Comparison of ENCODE assay signal across 21 cellular contexts in the genomic region with DNA sequence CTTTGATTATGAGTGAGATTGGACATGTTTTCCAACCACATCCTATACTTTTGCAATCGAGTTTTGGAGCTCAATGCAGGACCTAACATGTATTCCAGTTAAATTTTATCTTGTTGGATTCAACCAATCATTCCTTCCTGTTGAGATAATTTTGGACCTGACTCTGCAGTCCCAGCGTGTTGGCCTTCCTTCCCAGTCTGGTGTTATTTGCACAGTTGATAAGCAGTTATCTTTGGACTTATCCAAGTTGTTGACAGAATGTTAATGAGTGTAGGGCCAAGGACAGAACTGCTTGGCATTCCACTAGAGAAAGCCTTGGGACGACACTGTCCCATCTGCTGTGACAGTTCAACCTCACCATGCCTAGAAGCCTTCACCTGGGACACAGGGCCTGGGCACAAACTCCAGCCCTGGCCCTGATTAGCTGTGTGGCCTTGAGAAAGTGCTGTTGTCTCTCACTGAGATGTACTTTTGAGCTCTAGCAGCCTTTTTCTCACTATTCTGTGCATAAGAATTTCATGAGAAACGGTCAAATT.
DNase-seq lines count a peak whose midpoint lies in the region; ATAC-seq, FAIRE-seq and TF ChIP-seq lines count a peak whose summit lies in the region.
"Had no signal": no experiment of that assay in that cellular context is flagged by ENCODE, and none has a peak within 500 bp of the region (broad histone marks: within the 10 kb centered on the region; RNA-seq: fewer than 3 reads in every experiment).

No MANE protein-coding gene starts in this region.

- H3K36me3 ChIP-seq in Caco-2 (ENCODE audit: control insufficient read depth, insufficient read depth, low read length) (no peaks in the 10 kb centered on the region), kidney (ENCODE audit: control insufficient read depth in 1 of 2, insufficient read depth in 2 of 2, low read length in 2 of 2) (no peaks in the 10 kb centered on the region), psoas muscle (ENCODE audit: insufficient read depth in 1 of 2, low read depth in 1 of 2) (no peaks in the 10 kb centered on the region), ovary (no peaks in the 10 kb centered on the region)

- POLR2A ChIA-PET in Caco-2 (lab: Charles Lee): interaction anchor here (0.6 kb wide), 1 partner anchor 15 kb away, joined by 3 read pairs; no protein-coding TSS in a partner anchor
- POLR2A ChIA-PET in activated CD4-positive, alpha-beta T cell treated with anti-CD3 and anti-CD28 coated beads for 36 hours (lab: Charles Lee): interaction anchor here (0.6 kb wide), 1 partner anchor 28 kb away, joined by 3 read pairs; no protein-coding TSS in a partner anchor

- H3K4me1 ChIP-seq in Caco-2 (peaks cover 59% of the 10 kb centered on the region), kidney (ENCODE audit: control insufficient read depth in 1 of 2, insufficient read depth in 1 of 2, low read depth in 1 of 2, low read length in 2 of 2) (peaks cover 13 to 18% of the 10 kb centered on the region in 2 donors), psoas muscle (peaks cover 50% of the 10 kb centered on the region), ovary (ENCODE audit: insufficient read depth) (peaks cover 11% of the 10 kb centered on the region)

- no peak for TF ChIP-seq EP300 in ovary (IDR thresholded peaks at IDR 0.05)

- no TSS peak for BruUV-seq in Caco-2 (replicated peaks; lab: Mats Ljungman, UMichigan)

- no peak for TF ChIP-seq POLR2A in ovary (IDR thresholded peaks at IDR 0.05)

- H3K4me3 Mint-ChIP-seq in Caco-2 (ENCODE audit: unreplicated experiment): no peak overlapping the region
- H3K4me3 Mint-ChIP-seq in activated CD4-positive, alpha-beta T cell treated with anti-CD3 and anti-CD28 coated beads for 36 hours: no peak overlapping the region
- H3K4me3 Mint-ChIP-seq: CD4-positive, alpha-beta T cell; stimulated activated effector memory CD8-positive, alpha-beta T cell treated with anti-CD3 and anti-CD28 coated beads, Interleukin-12 subunit alpha, Interleukin-12 subunit beta, amount 100 ng/mL, for 72 hours had no signal

- TF ChIP-seq CTCF in Caco-2 (IDR thresholded peaks at IDR 0.05; ENCODE audit: insufficient read depth in 1 of 2, low read depth in 1 of 2, low read length in 1 of 2, severe bottlenecking in 1 of 2, unreplicated experiment in 1 of 2) (no peak), coronary artery (IDR thresholded peaks at IDR 0.05) (no peak), kidney (IDR thresholded peaks at IDR 0.05; ENCODE audit: borderline replicate concordance, extremely low read depth, insufficient read depth) (no peak), psoas muscle (IDR thresholded peaks at IDR 0.05) (no peak), ovary (IDR thresholded peaks at IDR 0.05) (no peak)

- ATAC-seq in psoas muscle (no peak), HG02840 (IDR thresholded peaks at IDR 0.05; ENCODE audit: low FRiP score, unreplicated experiment) (no peak)
- ATAC-seq in activated CD4-positive, alpha-beta T cell treated with anti-CD3 and anti-CD28 coated beads for 36 hours: no peak
- ATAC-seq: activated naive CD4-positive, alpha-beta T cell treated with anti-CD3 and anti-CD28 coated beads, Interleukin-2, amount 50 U/mL, for 72 hours; stimulated activated effector memory CD8-positive, alpha-beta T cell treated with anti-CD3 and anti-CD28 coated beads, Interleukin-12 subunit alpha, Interleukin-12 subunit beta, amount 100 ng/mL, for 72 hours had no signal

- H3K36me3 Mint-ChIP-seq in Caco-2 (ENCODE audit: insufficient read depth, unreplicated experiment): no peaks in the 10 kb centered on the region
- no peaks in the 10 kb centered on the region for H3K36me3 Mint-ChIP-seq in activated CD4-positive, alpha-beta T cell treated with anti-CD3 and anti-CD28 coated beads for 36 hours (ENCODE audit: low read depth)
- H3K36me3 Mint-ChIP-seq: activated naive CD4-positive, alpha-beta T cell treated with anti-CD3 and anti-CD28 coated beads, Interleukin-2, amount 50 U/mL, for 72 hours; stimulated activated effector memory CD8-positive, alpha-beta T cell treated with anti-CD3 and anti-CD28 coated beads, Interleukin-12 subunit alpha, Interleukin-12 subunit beta, amount 100 ng/mL, for 72 hours had no signal

- CTCF ChIA-PET in Caco-2 (lab: Charles Lee): no interaction called here
- CTCF ChIA-PET in activated CD4-positive, alpha-beta T cell treated with anti-CD3 and anti-CD28 coated beads for 36 hours (lab: Charles Lee): interaction anchor here (0.6 kb wide), 3 partner anchors 16 to 146 kb away, joined by 3 to 4 read pairs (median 3); no protein-coding TSS in a partner anchor

- no peaks in the 10 kb centered on the region for H3K27me3 Mint-ChIP-seq in Caco-2 (ENCODE audit: insufficient read depth, unreplicated experiment)
- H3K27me3 Mint-ChIP-seq in activated CD4-positive, alpha-beta T cell treated with anti-CD3 and anti-CD28 coated beads for 36 hours: no peaks in the 10 kb centered on the region

- peaks cover 28% of the 10 kb centered on the region for H3K4me1 Mint-ChIP-seq in Caco-2 (ENCODE audit: low read depth, unreplicated experiment)
- peaks cover 1% of the 10 kb centered on the region for H3K4me1 Mint-ChIP-seq in activated CD4-positive, alpha-beta T cell treated with anti-CD3 and anti-CD28 coated beads for 36 hours

- 33 to 40% (median 39%) methylated on average over 4 of the region's 4 CpGs for WGBS in psoas muscle, 3 donors
- WGBS in ovary, 3 donors: 35 to 52% (median 47%) methylated on average over 4 of the region's 4 CpGs

- H3K9me3 ChIP-seq in Caco-2: no peaks in the 10 kb centered on the region
- H3K9me3 ChIP-seq in kidney (ENCODE audit: control insufficient read depth in 1 of 2, low read length in 2 of 2): no peaks in the 10 kb centered on the region
- H3K9me3 ChIP-seq in psoas muscle: no peaks in the 10 kb centered on the region
- no peaks in the 10 kb centered on the region for H3K9me3 ChIP-seq in ovary
- H3K9me3 ChIP-seq: SK-N-SH had no signal

- FAIRE-seq in kidney (lab: Jason Lieb, UNC): no peak
- FAIRE-seq: frontal cortex had no signal

- peak; percentile 74 to 83 for DNase-seq in Caco-2
- DNase-seq in coronary artery (ENCODE audit: low spot score): no peak
- no peak for DNase-seq in kidney
- no peak for DNase-seq in psoas muscle
- DNase-seq in stimulated activated CD4-positive, alpha-beta T cell treated with anti-CD3 and anti-CD28 coated beads, Interleukin-2, amount 100 ng/mL, for 48 hours: no peak
- DNase-seq in activated CD4-positive, alpha-beta T cell treated with anti-CD3 and anti-CD28 coated beads for 36 hours: no peak
- DNase-seq in ovary: no peak
- DNase-seq: activated CD4-positive, alpha-beta T cell treated with anti-CD3 and anti-CD28 coated beads, Interleukin-2, amount 50 U/mL, for 1 hour; activated T-cell treated with anti-CD3 and anti-CD28 coated beads, Interleukin-2, amount 50 U/mL, for 1 hour; caudate nucleus; CD4-positive, alpha-beta T cell; DMS79 treated with DMSO at 0.1 percent for 48 hours; IMR-90; midbrain; NCI-H2029 treated with DMSO at 0.1 percent for 48 hours; NCI-H524 treated with DMSO at 0.1 percent for 48 hours; SK-N-SH had no signal

- peak overlapping the region; percentile 29 to 69 for H3K27ac ChIP-seq in coronary artery
- H3K27ac ChIP-seq in kidney (ENCODE audit: low read depth in 2 of 2, low read length in 2 of 2): peak overlapping the region; percentile 68 to 93
- H3K27ac ChIP-seq in psoas muscle: peak overlapping the region; percentile 80
- H3K27ac ChIP-seq in ovary: no peak overlapping the region

- intact Hi-C loops in Caco-2 (cut with micrococcal nuclease; ENCODE audit: unreplicated experiment): loop anchor here (5.0 kb wide), 1 partner anchor 143 kb away; the partner anchor contains the start of gene SPSB1
- intact Hi-C loops in kidney (cut with DNase I): no loop called here
- intact Hi-C loops in psoas muscle (cut with DNase I): no loop called here
- intact Hi-C loops in activated CD4-positive, alpha-beta T cell treated with anti-CD3 and anti-CD28 coated beads for 36 hours (cut with DNase I, micrococcal nuclease): no loop called here
- intact Hi-C loops in ovary (cut with DNase I): loop anchor here in 2 of 4 donors (10.0 kb wide), 1 partner anchor 60 kb away; no protein-coding TSS in a partner anchor

- H3K27me3 ChIP-seq in Caco-2 (replicated peaks; ENCODE audit: control insufficient read depth, insufficient read depth, low read length): no peaks in the 10 kb centered on the region
- no peaks in the 10 kb centered on the region for H3K27me3 ChIP-seq in psoas muscle (ENCODE audit: insufficient read depth in 3 of 3, low read length in 2 of 3)
- no peaks in the 10 kb centered on the region for H3K27me3 ChIP-seq in ovary

- no peak overlapping the region for H3K4me3 ChIP-seq in Caco-2 (ENCODE audit: low read depth, low read length)
- H3K4me3 ChIP-seq in coronary artery: no peak overlapping the region
- peak overlapping the region in 1 of 2 donors; percentile 19 for H3K4me3 ChIP-seq in kidney (ENCODE audit: low read length in 2 of 2)
- H3K4me3 ChIP-seq in psoas muscle: no peak overlapping the region
- no peak overlapping the region for H3K4me3 ChIP-seq in ovary

- no peaks in the 10 kb centered on the region for H3K9me3 Mint-ChIP-seq in Caco-2 (ENCODE audit: unreplicated experiment)
- H3K9me3 Mint-ChIP-seq in activated CD4-positive, alpha-beta T cell treated with anti-CD3 and anti-CD28 coated beads for 36 hours (ENCODE audit: low read depth): no peaks in the 10 kb centered on the region
- H3K9me3 Mint-ChIP-seq: activated naive CD4-positive, alpha-beta T cell treated with anti-CD3 and anti-CD28 coated beads, Interleukin-2, amount 50 U/mL, for 72 hours; CD4-positive, alpha-beta T cell; stimulated activated effector memory CD8-positive, alpha-beta T cell treated with anti-CD3 and anti-CD28 coated beads, Interleukin-12 subunit alpha, Interleukin-12 subunit beta, amount 100 ng/mL, for 72 hours had no signal

- peak overlapping the region; percentile 48 for H3K27ac Mint-ChIP-seq in Caco-2 (ENCODE audit: unreplicated experiment)
- no peak overlapping the region for H3K27ac Mint-ChIP-seq in activated CD4-positive, alpha-beta T cell treated with anti-CD3 and anti-CD28 coated beads for 36 hours
- H3K27ac Mint-ChIP-seq: activated naive CD4-positive, alpha-beta T cell treated with anti-CD3 and anti-CD28 coated beads, Interleukin-2, amount 50 U/mL, for 72 hours; CD4-positive, alpha-beta T cell had no signal

- H3K9ac ChIP-seq in kidney (ENCODE audit: low read length in 2 of 2): no peak overlapping the region
- H3K9ac ChIP-seq: SK-N-SH had no signal

Comparison
In these comparisons a context has a peak if more than half of its experiments do, and no peak if none do; other contexts are left out.
1. DNase-seq: peak in Caco-2 (2 of 2); none in coronary artery (single experiment), kidney (single experiment), psoas muscle (0 of 2), stimulated activated CD4-positive, alpha-beta T cell treated with anti-CD3 and anti-CD28 coated beads, Interleukin-2, amount 100 ng/mL, for 48 hours (0 of 2), activated CD4-positive, alpha-beta T cell treated with anti-CD3 and anti-CD28 coated beads for 36 hours (single experiment) and ovary (0 of 5).
2. H3K27ac ChIP-seq: peak in coronary artery (2 of 2), kidney (2 of 2) and psoas muscle (single experiment); none in ovary (0 of 2).